Comparison of ENCODE assay signal across 32 cellular contexts in genomic region chr20:17481661-17482060, GRCh38. TPM values are rescaled to one million over a fixed set of nuclear protein-coding genes. Genes with fewer than 3 reads are reported as not detected.
"Had no signal": no experiment of that assay in that cellular context is flagged by ENCODE, and none has a peak within 500 bp of the region (broad histone marks: within the 10 kb centered on the region; RNA-seq: fewer than 3 reads in every experiment).

No MANE protein-coding gene starts in this region.

- DNase-seq: activated B cell treated with CpG ODN at 0.5 μM for 24 hours; activated CD4-positive, alpha-beta memory T cell treated with anti-CD3 and anti-CD28 coated beads for 36 hours; activated CD4-positive, alpha-beta T cell treated with anti-CD3 and anti-CD28 coated beads for 4 hours; activated CD4-positive, alpha-beta T cell treated with anti-CD3 and anti-CD28 coated beads, Interleukin-2, amount 10 ng/mL, durations not matched to agents 24 days and 14 days; activated CD4-positive, alpha-beta T cell treated with anti-CD3 and anti-CD28 coated beads, Interleukin-2, amount 50 U/mL, for 1 hour; activated CD4-positive, alpha-beta T cell treated with anti-CD3 and anti-CD28 coated beads, Interleukin-2, amount 50 U/mL, for 4 hours; activated CD4-positive, CD25-positive, alpha-beta regulatory T cell treated with anti-CD3 and anti-CD28 coated beads, Interleukin-2, amount 50 U/mL, for 72 hours; activated CD8-positive, alpha-beta memory T cell treated with anti-CD3 and anti-CD28 coated beads, Interleukin-2, amount 50 U/mL, for 4 hours; activated CD8-positive, alpha-beta T cell treated with anti-CD3 and anti-CD28 coated beads for 36 hours; activated effector memory CD4-positive, alpha-beta T cell treated with anti-CD3 and anti-CD28 coated beads, Interleukin-2, amount 50 U/mL, for 16 hours; activated gamma-delta T cell treated with Interleukin-2 at 50 U/mL for 16 hours; activated naive CD4-positive, alpha-beta T cell; activated naive CD4-positive, alpha-beta T cell treated with anti-CD3 and anti-CD28 coated beads for 36 hours; activated naive CD4-positive, alpha-beta T cell treated with anti-CD3 and anti-CD28 coated beads, Interleukin-2, amount 50 U/mL, for 16 hours; activated naive CD8-positive, alpha-beta T cell treated with anti-CD3 and anti-CD28 coated beads for 36 hours; activated T-cell treated with anti-CD3 and anti-CD28 coated beads for 4 hours; activated T-cell treated with anti-CD3 and anti-CD28 coated beads, Interleukin-2, amount 50 U/mL, for 1 hour; activated T-cell treated with anti-CD3 and anti-CD28 coated beads, Interleukin-2, amount 50 U/mL, for 4 hours; activated T-cell treated with anti-CD3 and anti-CD28 coated beads, Interleukin-2, amount 50 U/mL, for 72 hours; adrenal gland; amniotic stem cell; aorta; body of pancreas; brain microvascular endothelial cell; central memory CD4-positive, alpha-beta T cell; T-helper 1 cell; T-helper 2 cell; T-helper 9 cell had no signal

- H3K36me3 ChIP-seq: adrenal gland, brain microvascular endothelial cell, breast epithelium had no signal

- H3K4me1 ChIP-seq: adrenal gland, body of pancreas, breast epithelium had no signal

- ATAC-seq: activated CD8-positive, alpha-beta T cell treated with anti-CD3 and anti-CD28 coated beads for 36 hours; activated naive CD4-positive, alpha-beta T cell treated with anti-CD3 and anti-CD28 coated beads, Interleukin-2, amount 50 U/mL, for 72 hours; activated T-cell treated with anti-CD3 and anti-CD28 coated beads, Interleukin-2, amount 50 U/mL, for 4 hours; activated T-cell treated with anti-CD3 and anti-CD28 coated beads, Interleukin-2, amount 50 U/mL, for 72 hours; activated T-helper 17 cell treated with anti-CD3 and anti-CD28 coated beads, Interleukin-2, amount 50 U/mL, for 72 hours; body of pancreas had no signal

- H3K27me3 ChIP-seq: adrenal gland, body of pancreas, brain microvascular endothelial cell had no signal

- H3K9me3 ChIP-seq: adrenal gland, body of pancreas, breast epithelium had no signal

- H3K4me3 ChIP-seq: adrenal gland, body of pancreas, breast epithelium had no signal

- H3K27ac ChIP-seq: adrenal gland, body of pancreas, brain microvascular endothelial cell, breast epithelium, VCaP had no signal

RNA-seq across cellular contexts. Expression of gene BFSP1, which starts 49.5 kb away (rescaled TPM):
- total RNA-seq: activated B cell treated with CpG ODN at 0.5 μM for 24 hours had no signal
